9 cellular contexts compared by ENCODE assay signal in genomic region chr10:8055420-8056349, GRCh38. TPM values are rescaled to one million over a fixed set of nuclear protein-coding genes. Genes with fewer than 3 reads are reported as not detected.
DNase-seq lines count a peak whose midpoint lies in the region; ATAC-seq and TF ChIP-seq lines count a peak whose summit lies in the region.
"Had no signal": no experiment of that assay in that cellular context is flagged by ENCODE, and none has a peak within 500 bp of the region (broad histone marks: within the 10 kb centered on the region; RNA-seq: fewer than 3 reads in every experiment).

No MANE protein-coding gene starts in this region.

- peaks cover 70% of the 10 kb centered on the region for H3K27me3 ChIP-seq in cardiac muscle cell
- peaks cover 30% of the 10 kb centered on the region for H3K27me3 ChIP-seq in rectal smooth muscle tissue (ENCODE audit: control insufficient read depth, insufficient read depth, low read length)
- H3K27me3 ChIP-seq in body of pancreas, result peaks cover 0 to 51% of the 10 kb centered on the region in 2 donors

- H3K4me3 ChIP-seq in GM12875 (ENCODE audit: low read depth, low read length), result peak overlapping the region; percentile 87
- H3K4me3 ChIP-seq in cardiac muscle cell, result peak overlapping the region; percentile 59
- peak overlapping the region; percentile 46 for H3K4me3 ChIP-seq in rectal smooth muscle tissue (ENCODE audit: low read length)
- H3K4me3 ChIP-seq in body of pancreas, result no peak overlapping the region

- peaks cover 16% of the 10 kb centered on the region for H3K27me3 Mint-ChIP-seq in activated CD4-positive, alpha-beta memory T cell treated with anti-CD3 and anti-CD28 coated beads for 36 hours

- CTCF ChIA-PET in activated CD4-positive, alpha-beta memory T cell treated with anti-CD3 and anti-CD28 coated beads for 36 hours (lab: Charles Lee), result no interaction called here

- peaks cover 62% of the 10 kb centered on the region for H3K36me3 Mint-ChIP-seq in activated CD4-positive, alpha-beta memory T cell treated with anti-CD3 and anti-CD28 coated beads for 36 hours

- intact Hi-C loops in activated CD4-positive, alpha-beta memory T cell treated with anti-CD3 and anti-CD28 coated beads for 36 hours (cut with micrococcal nuclease), result loop anchor here (2.0 to 10.0 kb wide), 3 partner anchors 183 to 839 kb away; no protein-coding TSS in a partner anchor
- intact Hi-C loops in body of pancreas (cut with DNase I), result no loop called here

- H3K36me3 ChIP-seq in cardiac muscle cell (no peaks in the 10 kb centered on the region), rectal smooth muscle tissue (ENCODE audit: control insufficient read depth, insufficient read depth, low read length) (no peaks in the 10 kb centered on the region), body of pancreas (replicated peaks in 1 of 2; ENCODE audit: insufficient read depth in 1 of 2, low read depth in 2 of 2) (no peaks in the 10 kb centered on the region)
- H3K36me3 ChIP-seq: adrenal gland had no signal

- no peak for TF ChIP-seq CTCF in GM12875 (IDR thresholded peaks at IDR 0.05; ENCODE audit: borderline replicate concordance, insufficient read depth, low read depth, low read length)
- TF ChIP-seq CTCF in cardiac muscle cell (IDR thresholded peaks at IDR 0.05; ENCODE audit: low read depth, low read length), result no peak
- TF ChIP-seq CTCF in body of pancreas (IDR thresholded peaks at IDR 0.05), result no peak

- peak; percentile 50 for DNase-seq in activated CD4-positive, alpha-beta memory T cell treated with anti-CD3 and anti-CD28 coated beads for 36 hours
- DNase-seq in cardiac muscle cell (ENCODE audit: low read depth in 1 of 2, low spot score in 1 of 2), result no peak
- DNase-seq in body of pancreas, result no peak
- DNase-seq in NCI-H1436 treated with DMSO at 0.1 percent for 48 hours (lab: John Stamatoyannopoulos, UW), result no peak

- no peaks in the 10 kb centered on the region for H3K9me3 Mint-ChIP-seq in activated CD4-positive, alpha-beta memory T cell treated with anti-CD3 and anti-CD28 coated beads for 36 hours

- ATAC-seq in HG03565 (IDR thresholded peaks at IDR 0.05; ENCODE audit: unreplicated experiment), result no peak
- no peak for ATAC-seq in body of pancreas
- no peak for ATAC-seq in HG03432 (IDR thresholded peaks at IDR 0.05; ENCODE audit: unreplicated experiment)

- H3K9me3 ChIP-seq in cardiac muscle cell (ENCODE audit: low read depth) (no peaks in the 10 kb centered on the region), body of pancreas (no peaks in the 10 kb centered on the region)
- H3K9me3 ChIP-seq: adrenal gland had no signal

- POLR2A ChIA-PET in activated CD4-positive, alpha-beta memory T cell treated with anti-CD3 and anti-CD28 coated beads for 36 hours (lab: Charles Lee), result interaction anchor here (0.9 to 1.2 kb wide), 2 partner anchors 275 to 277 kb away, joined by 3 read pairs; no protein-coding TSS in a partner anchor

- H3K4me1 Mint-ChIP-seq in activated CD4-positive, alpha-beta memory T cell treated with anti-CD3 and anti-CD28 coated beads for 36 hours (ENCODE audit: low read depth), result peaks cover 46% of the 10 kb centered on the region

- 10 to 14% methylated on average over 42 to 83 of the region's 85 CpGs for WGBS in body of pancreas, 2 donors

- no peak overlapping the region for H3K9ac ChIP-seq in rectal smooth muscle tissue (ENCODE audit: low read length)

- H3K4me3 Mint-ChIP-seq in activated CD4-positive, alpha-beta memory T cell treated with anti-CD3 and anti-CD28 coated beads for 36 hours, result peak overlapping the region; percentile 98

- H3K4me1 ChIP-seq in cardiac muscle cell (ENCODE audit: low read depth), result peaks cover 20% of the 10 kb centered on the region
- H3K4me1 ChIP-seq in rectal smooth muscle tissue (ENCODE audit: control insufficient read depth, insufficient read depth, low read length), result peaks cover 4% of the 10 kb centered on the region
- H3K4me1 ChIP-seq in body of pancreas, result peaks cover 48% of the 10 kb centered on the region

- H3K27ac Mint-ChIP-seq in activated CD4-positive, alpha-beta memory T cell treated with anti-CD3 and anti-CD28 coated beads for 36 hours, result peak overlapping the region; percentile 99

- TF ChIP-seq POLR2A in body of pancreas (IDR thresholded peaks at IDR 0.05), result no peak

- no peak overlapping the region for H3K27ac ChIP-seq in cardiac muscle cell
- no peak overlapping the region for H3K27ac ChIP-seq in rectal smooth muscle tissue (ENCODE audit: low read depth, low read length)
- no peak overlapping the region for H3K27ac ChIP-seq in body of pancreas

RNA-seq across cellular contexts. Expression of gene GATA3, which starts 1.2 kb away (rescaled TPM):
- total RNA-seq in activated CD4-positive, alpha-beta memory T cell treated with anti-CD3 and anti-CD28 coated beads for 36 hours, result 10 to 100 TPM; 46.3 to 47.4 TPM
- 2.1 and 3.4 TPM in 2 replicates for total RNA-seq in cardiac muscle cell
- polyA plus RNA-seq in cardiac muscle cell, result 4.4 and 11.4 TPM in 2 replicates
- total RNA-seq in body of pancreas, result under 1 TPM; 0.26 to 0.66 TPM

Comparison
In these comparisons a context has a peak if more than half of its experiments do, and no peak if none do; other contexts are left out.
1. H3K4me3 ChIP-seq: peak in GM12875 (single experiment), cardiac muscle cell (single experiment) and rectal smooth muscle tissue (single experiment); none in body of pancreas (0 of 2).
2. RNA of gene GATA3, which starts 1.2 kb away (total RNA-seq): 46.3 to 47.4 TPM in activated CD4-positive, alpha-beta memory T cell treated with anti-CD3 and anti-CD28 coated beads for 36 hours; 2.1 to 3.4 TPM in cardiac muscle cell and 0.26 to 0.66 TPM in body of pancreas; every median in the first group is over 10 times any median in the second.